Comparison of ENCODE assay signal across 23 cellular contexts in the genomic region with DNA sequence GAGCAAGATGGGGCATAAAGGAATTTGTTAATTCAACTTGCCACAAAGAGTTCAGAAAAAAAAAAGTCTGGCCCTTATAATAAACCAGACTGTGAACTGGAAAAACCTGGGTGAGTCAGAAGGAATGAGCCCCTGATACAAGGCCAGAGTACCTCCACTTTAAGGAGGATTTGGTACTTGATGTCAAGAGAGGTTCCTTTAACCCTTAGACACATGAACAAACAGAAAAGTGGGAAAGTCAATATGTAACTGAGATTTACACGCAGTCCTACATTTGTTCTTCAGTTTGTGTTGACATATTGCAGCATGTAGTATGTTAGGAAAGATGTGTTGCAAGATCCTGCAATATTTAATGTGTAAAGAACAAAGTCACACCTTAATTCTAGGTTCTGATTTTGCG. TPM values are rescaled to one million over a fixed set of nuclear protein-coding genes. Genes with fewer than 3 reads are reported as not detected.
"Had no signal": no experiment of that assay in that cellular context is flagged by ENCODE, and none has a peak within 500 bp of the region (broad histone marks: within the 10 kb centered on the region; RNA-seq: fewer than 3 reads in every experiment).

No MANE protein-coding gene starts in this region.

- H3K36me3 Mint-ChIP-seq: activated CD8-positive, alpha-beta memory T cell treated with anti-CD3 and anti-CD28 coated beads, Interleukin-2, amount 10 ng/mL, durations not matched to agents 7 days and 5 days; naive thymus-derived CD4-positive, alpha-beta T cell had no signal

- H3K27ac Mint-ChIP-seq: activated CD8-positive, alpha-beta memory T cell treated with anti-CD3 and anti-CD28 coated beads, Interleukin-2, amount 10 ng/mL, durations not matched to agents 7 days and 5 days; activated naive CD4-positive, alpha-beta T cell treated with anti-CD3 and anti-CD28 coated beads for 36 hours; activated naive CD8-positive, alpha-beta T cell treated with anti-CD3 and anti-CD28 coated beads, Interleukin-2, amount 50 U/mL, for 24 hours; activated T-helper 2 cell treated with anti-CD3 and anti-CD28 coated beads, Interferon-gamma antibody, Interleukin-2, Interleukin-4, amounts not matched to agents 10 μg/mL and 5 μg/mL and 100 μg/mL, durations not matched to agents 14 hours and 24 hours and 36 hours; naive thymus-derived CD4-positive, alpha-beta T cell; stimulated activated naive CD8-positive, alpha-beta T cell treated with anti-CD3 and anti-CD28 coated beads, Interleukin-15, Interleukin-2, amounts not matched to agents 100 ng/mL and 50 ng/mL, for 24 hours; T-helper 17 cell had no signal

- ATAC-seq: activated CD8-positive, alpha-beta memory T cell treated with anti-CD3 and anti-CD28 coated beads, Interleukin-2, amount 10 ng/mL, durations not matched to agents 7 days and 5 days; activated naive CD8-positive, alpha-beta T cell treated with anti-CD3 and anti-CD28 coated beads, Interleukin-2, amount 50 U/mL, for 24 hours; esophagus mucosa; gastrocnemius medialis; left ventricle myocardium superior; naive thymus-derived CD4-positive, alpha-beta T cell; right cardiac atrium; T-helper 17 cell had no signal

- H3K9me3 ChIP-seq: breast epithelium, gastrocnemius medialis, prostate gland, tibial nerve, vagina had no signal

- H3K27me3 ChIP-seq: breast epithelium, gastrocnemius medialis, tibial nerve, vagina had no signal

- H3K27ac ChIP-seq: breast epithelium, gastrocnemius medialis, prostate gland, skin epidermis, tibial nerve, vagina, WERI-Rb-1 had no signal

- H3K4me1 ChIP-seq: breast epithelium, gastrocnemius medialis, prostate gland, tibial nerve, vagina had no signal

- H3K36me3 ChIP-seq: breast epithelium, gastrocnemius medialis, prostate gland, tibial nerve, vagina, WERI-Rb-1 had no signal

- H3K4me1 Mint-ChIP-seq: activated CD8-positive, alpha-beta memory T cell treated with anti-CD3 and anti-CD28 coated beads, Interleukin-2, amount 10 ng/mL, durations not matched to agents 7 days and 5 days; activated naive CD8-positive, alpha-beta T cell treated with anti-CD3 and anti-CD28 coated beads, Interleukin-2, amount 50 U/mL, for 24 hours; naive thymus-derived CD4-positive, alpha-beta T cell; T-helper 17 cell had no signal

- DNase-seq: activated CD4-positive, alpha-beta T cell treated with anti-CD3 and anti-CD28 coated beads, Interleukin-2, amount 50 U/mL, for 48 hours; activated CD8-positive, alpha-beta memory T cell treated with anti-CD3 and anti-CD28 coated beads, Interleukin-2, amount 10 ng/mL, durations not matched to agents 7 days and 5 days; activated naive CD4-positive, alpha-beta T cell treated with anti-CD3 and anti-CD28 coated beads for 36 hours; activated naive CD8-positive, alpha-beta T cell treated with anti-CD3 and anti-CD28 coated beads, Interleukin-2, amount 50 U/mL, for 24 hours; aorta; effector CD4-positive, alpha-beta T cell; gastrocnemius medialis; head of caudate nucleus; kidney; left ventricle myocardium superior; mesendoderm; naive thymus-derived CD4-positive, alpha-beta T cell; right cardiac atrium; T-helper 17 cell; WERI-Rb-1 had no signal

- H3K4me3 Mint-ChIP-seq: activated CD8-positive, alpha-beta memory T cell treated with anti-CD3 and anti-CD28 coated beads, Interleukin-2, amount 10 ng/mL, durations not matched to agents 7 days and 5 days; activated naive CD4-positive, alpha-beta T cell treated with anti-CD3 and anti-CD28 coated beads for 36 hours; activated naive CD8-positive, alpha-beta T cell treated with anti-CD3 and anti-CD28 coated beads, Interleukin-2, amount 50 U/mL, for 24 hours; naive thymus-derived CD4-positive, alpha-beta T cell; stimulated activated naive CD8-positive, alpha-beta T cell treated with anti-CD3 and anti-CD28 coated beads, Interleukin-15, Interleukin-2, amounts not matched to agents 100 ng/mL and 50 ng/mL, for 24 hours; T-helper 17 cell had no signal

- H3K4me3 ChIP-seq: breast epithelium, gastrocnemius medialis, prostate gland, skin epidermis, tibial nerve, vagina had no signal

- H3K9me3 Mint-ChIP-seq: activated naive CD4-positive, alpha-beta T cell treated with anti-CD3 and anti-CD28 coated beads for 36 hours; activated naive CD8-positive, alpha-beta T cell treated with anti-CD3 and anti-CD28 coated beads, Interleukin-2, amount 50 U/mL, for 24 hours; activated T-helper 2 cell treated with anti-CD3 and anti-CD28 coated beads, Interferon-gamma antibody, Interleukin-2, Interleukin-4, amounts not matched to agents 10 μg/mL and 5 μg/mL and 100 μg/mL, durations not matched to agents 14 hours and 24 hours and 36 hours; stimulated activated naive CD8-positive, alpha-beta T cell treated with anti-CD3 and anti-CD28 coated beads, Interleukin-15, Interleukin-2, amounts not matched to agents 100 ng/mL and 50 ng/mL, for 24 hours had no signal

RNA-seq across cellular contexts. Expression of a gene that starts 14.2 kb away (rescaled TPM):
- total RNA-seq: activated CD8-positive, alpha-beta memory T cell treated with anti-CD3 and anti-CD28 coated beads, Interleukin-2, amount 10 ng/mL, durations not matched to agents 7 days and 5 days; activated naive CD4-positive, alpha-beta T cell treated with anti-CD3 and anti-CD28 coated beads for 36 hours; activated T-helper 2 cell treated with anti-CD3 and anti-CD28 coated beads, Interferon-gamma antibody, Interleukin-2, Interleukin-4, amounts not matched to agents 10 μg/mL and 5 μg/mL and 100 μg/mL, durations not matched to agents 14 hours and 24 hours and 36 hours; naive thymus-derived CD4-positive, alpha-beta T cell; T-helper 17 cell; vagina had no signal
